In genomic region chr7:137937202-137937560, GRCh38 we compare ENCODE assay signal across 1 cellular context.
TF ChIP-seq lines count a peak whose summit lies in the region.

No MANE protein-coding gene starts in this region.

TF ChIP-seq in K562, 482 proteins besides CTCF, POLR2A, EP300 and RAD21 (continued from another document):
- no peak for TF ChIP-seq ZNF407 (IDR thresholded peaks at IDR 0.05; ENCODE audit: low read depth)
- TF ChIP-seq ARID4B (CRISPR knock-in tag; IDR thresholded peaks at IDR 0.05): no peak
- no peak for TF ChIP-seq NKRF (IDR thresholded peaks at IDR 0.05; ENCODE audit: borderline replicate concordance)
- TF ChIP-seq HDAC3 (IDR thresholded peaks at IDR 0.05; ENCODE audit: borderline replicate concordance, partially characterized antibody): no peak
